Comparison of ENCODE assay signal across 1 cellular context in genomic region chr3:46406440-46406785, GRCh38.
TF ChIP-seq lines count a peak whose summit lies in the region.

No MANE protein-coding gene starts in this region.

TF ChIP-seq in HCT116, 20 proteins besides CTCF, POLR2A, EP300 and RAD21 (continued from another document):
- TF ChIP-seq, protein P1, sequence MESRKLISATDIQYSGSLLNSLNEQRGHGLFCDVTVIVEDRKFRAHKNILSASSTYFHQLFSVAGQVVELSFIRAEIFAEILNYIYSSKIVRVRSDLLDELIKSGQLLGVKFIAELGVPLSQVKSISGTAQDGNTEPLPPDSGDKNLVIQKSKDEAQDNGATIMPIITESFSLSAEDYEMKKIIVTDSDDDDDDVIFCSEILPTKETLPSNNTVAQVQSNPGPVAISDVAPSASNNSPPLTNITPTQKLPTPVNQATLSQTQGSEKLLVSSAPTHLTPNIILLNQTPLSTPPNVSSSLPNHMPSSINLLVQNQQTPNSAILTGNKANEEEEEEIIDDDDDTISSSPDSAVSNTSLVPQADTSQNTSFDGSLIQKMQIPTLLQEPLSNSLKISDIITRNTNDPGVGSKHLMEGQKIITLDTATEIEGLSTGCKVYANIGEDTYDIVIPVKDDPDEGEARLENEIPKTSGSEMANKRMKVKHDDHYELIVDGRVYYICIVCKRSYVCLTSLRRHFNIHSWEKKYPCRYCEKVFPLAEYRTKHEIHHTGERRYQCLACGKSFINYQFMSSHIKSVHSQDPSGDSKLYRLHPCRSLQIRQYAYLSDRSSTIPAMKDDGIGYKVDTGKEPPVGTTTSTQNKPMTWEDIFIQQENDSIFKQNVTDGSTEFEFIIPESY (IDR thresholded peaks at IDR 0.05; ENCODE audit: extremely low read depth, insufficient replicate concordance, low read length) = no peak
- no peak for TF ChIP-seq CEBPB (IDR thresholded peaks at IDR 0.05; ENCODE audit: low read depth)
